1 cellular context compared by ENCODE assay signal in the genomic region with DNA sequence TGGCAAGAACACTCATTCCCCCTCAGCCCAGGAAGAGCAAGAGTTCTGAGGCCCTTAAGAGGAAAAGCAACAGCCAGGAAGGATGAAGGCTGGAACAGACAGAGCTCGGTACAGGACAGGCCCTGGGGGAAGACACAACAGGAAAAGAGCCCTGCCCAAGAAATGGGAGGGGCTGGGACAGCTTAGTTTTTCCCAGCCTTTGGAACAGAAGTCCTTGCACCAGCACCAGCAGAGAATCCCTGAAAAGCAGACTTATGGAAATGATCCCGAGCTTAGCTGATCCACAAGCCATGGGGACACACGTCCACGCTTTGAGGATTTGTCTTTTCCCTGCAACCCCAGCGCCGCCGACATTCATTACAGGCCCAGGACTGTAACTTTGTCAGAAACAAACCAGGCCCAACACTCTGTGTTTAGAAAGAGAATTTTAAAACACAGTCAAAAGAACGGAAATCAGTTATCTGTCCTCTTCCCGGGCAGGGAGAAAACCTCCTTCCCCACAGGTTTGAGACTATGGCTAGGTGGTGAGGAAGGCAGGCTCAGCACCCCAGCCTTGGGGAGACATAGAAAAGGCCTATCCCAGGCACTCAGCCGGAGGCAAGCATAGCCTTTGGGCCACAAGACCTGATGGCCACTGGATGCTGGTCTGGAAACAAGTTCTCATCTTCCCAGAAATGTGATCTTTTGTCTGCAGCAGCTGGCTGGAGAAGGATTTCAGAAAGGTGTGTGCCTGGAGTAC.
A peak's percentile ranks its signal among the peaks of the same experiment; 100 is the strongest.
TF ChIP-seq lines count a peak whose summit lies in the region.

No MANE protein-coding gene starts in this region.

TF ChIP-seq in K562, 482 proteins besides CTCF, POLR2A, EP300 and RAD21:
- TF ChIP-seq SAFB2 (IDR thresholded peaks at IDR 0.05; ENCODE audit: borderline replicate concordance, low read depth, low read length, severe bottlenecking) (no peak), ZNF778 (CRISPR knock-in tag; IDR thresholded peaks at IDR 0.05) (no peak), POLR2AphosphoS5 (IDR thresholded peaks at IDR 0.05; ENCODE audit: control insufficient read depth, insufficient read depth, low read depth, low read length) (0 out of 2 replicates have a peak, but pooled peaks have one; percentile 13)
